Comparison of ENCODE assay signal across 8 cellular contexts in genomic region chr6:159106627-159107241, GRCh38.
DNase-seq lines count a peak whose midpoint lies in the region; ATAC-seq and TF ChIP-seq lines count a peak whose summit lies in the region.

No MANE protein-coding gene starts in this region.

- H3K27me3 ChIP-seq in right lobe of liver: no peaks in the 10 kb centered on the region

- TF ChIP-seq CTCF in GM13977 (IDR thresholded peaks at IDR 0.05; ENCODE audit: extremely low read depth, insufficient read depth, missing control alignments): no peak
- TF ChIP-seq CTCF in HFFc6 (IDR thresholded peaks at IDR 0.05): no peak
- TF ChIP-seq CTCF in WTC11 (IDR thresholded peaks at IDR 0.05): no peak
- no peak for TF ChIP-seq CTCF in right lobe of liver (IDR thresholded peaks at IDR 0.05)

- in situ Hi-C loops in GM13977 (cut with MboI; ENCODE audit: low pct_unique_long_range_greater_than_20kb, low sequenced_read_pairs, unreplicated experiment): loop anchor here (10.0 kb wide), 1 partner anchor 62 kb away; the partner anchor contains the start of gene TAGAP

- H3K36me3 ChIP-seq in right lobe of liver: no peaks in the 10 kb centered on the region

- H3K27me3 Mint-ChIP-seq in HFFc6 (ENCODE audit: insufficient read depth) (peaks cover 26% of the 10 kb centered on the region), WTC11 (ENCODE audit: low read depth) (no peaks in the 10 kb centered on the region)

- no peak for TF ChIP-seq POLR2A in right lobe of liver (IDR thresholded peaks at IDR 0.05)

- H3K4me1 Mint-ChIP-seq in HFFc6 (ENCODE audit: low read depth) (peaks cover 9% of the 10 kb centered on the region), WTC11 (peaks cover 28% of the 10 kb centered on the region)

- 21% methylated on average over 6 of the region's 7 CpGs for WGBS in right lobe of liver (ENCODE audit: insufficient coverage, low coverage, low lambda C conversion rate, missing lambda C conversion rate)

- CTCF ChIA-PET in WTC11 (lab: Charles Lee): interaction anchor here (0.9 to 2.4 kb wide), 7 partner anchors 12 to 415 kb away, joined by 3 to 21 read pairs (median 7); partner anchors contain the start of gene RSPH3

- intact Hi-C loops in right lobe of liver (cut with DNase I): no loop called here

- H3K36me3 Mint-ChIP-seq in HFFc6 (ENCODE audit: low read depth) (no peaks in the 10 kb centered on the region), WTC11 (no peaks in the 10 kb centered on the region)

- H3K27ac Mint-ChIP-seq in HFFc6: no peak overlapping the region
- H3K27ac Mint-ChIP-seq in WTC11: peak overlapping the region; percentile 50; the same call in 1 of the 2 replicates

- H3K4me3 ChIP-seq in right lobe of liver: no peak overlapping the region

- peak overlapping the region in 1 of 3 donors; percentile 18 for H3K27ac ChIP-seq in right lobe of liver

- DNase-seq in GM13977 (ENCODE audit: low spot score) (peak; percentile 80), HFFc6 (peak; percentile 52), NCI-H1105 treated with DMSO at 0.1 percent for 48 hours (lab: John Stamatoyannopoulos, UW) (peak; percentile 96), WTC11 (ENCODE audit: low spot score) (peak; percentile 84), right lobe of liver (peak in 2 of 3 donors; percentile 68 to 69), foreskin melanocyte (no peak)
- peak; percentile 91 for DNase-seq in central memory CD4-positive, alpha-beta T cell
- peak; percentile 92 for DNase-seq in stimulated activated CD8-positive, alpha-beta memory T cell treated with anti-CD3 and anti-CD28 coated beads, Interleukin-15, amount 100 ng/mL, for 1 hour (ENCODE audit: low read depth)

- no peaks in the 10 kb centered on the region for H3K9me3 ChIP-seq in right lobe of liver

- H3K9me3 Mint-ChIP-seq in HFFc6 (no peaks in the 10 kb centered on the region), WTC11 (no peaks in the 10 kb centered on the region)

- H3K4me3 Mint-ChIP-seq in HFFc6: no peak overlapping the region
- no peak overlapping the region for H3K4me3 Mint-ChIP-seq in WTC11

- H3K4me1 ChIP-seq in right lobe of liver: no peaks in the 10 kb centered on the region

- POLR2A ChIA-PET in WTC11 (lab: Charles Lee): interaction anchor here (1.0 kb wide), 1 partner anchor 107 kb away, joined by 5 read pairs; the partner anchor contains the start of gene RSPH3

- ATAC-seq in WTC11 (peak; percentile 79), right lobe of liver (peak; percentile 65 to 74 (median 70))

TF ChIP-seq in WTC11, 78 proteins besides CTCF, POLR2A, EP300 and RAD21:
- TF ChIP-seq NFYB (CRISPR knock-in tag; conservative IDR thresholded peaks at IDR 0.05; ENCODE audit: low read depth) (peak; percentile 92), NR2C2 (CRISPR knock-in tag; IDR thresholded peaks at IDR 0.05) (no peak), ZNF396 (CRISPR knock-in tag; IDR thresholded peaks at IDR 0.05; ENCODE audit: borderline replicate concordance) (no peak)
